1 cellular context compared by ENCODE assay signal in genomic region chr20:32539063-32539816, GRCh38.
TF ChIP-seq lines count a peak whose summit lies in the region.

No MANE protein-coding gene starts in this region.

TF ChIP-seq in K562, 482 proteins besides CTCF, POLR2A, EP300 and RAD21 (continued from another document and continues in another):
- TF ChIP-seq HINFP (tag; conservative IDR thresholded peaks at IDR 0.05; ENCODE audit: low read depth) (no peak), MYNN (IDR thresholded peaks at IDR 0.05) (no peak), MYNN (CRISPR knock-in tag; IDR thresholded peaks at IDR 0.05) (no peak), ETV1 (tag; conservative IDR thresholded peaks at IDR 0.05; ENCODE audit: low read depth) (no peak), ZNF583 (CRISPR knock-in tag; IDR thresholded peaks at IDR 0.05) (peak; percentile 62; the same call in 1 of the 2 replicates), PHF8 (IDR thresholded peaks at IDR 0.05; ENCODE audit: borderline replicate concordance, low read length) (no peak), CBX3 (IDR thresholded peaks at IDR 0.05; ENCODE audit: borderline replicate concordance in 1 of 2, low read length in 2 of 2) (no peak), PKNOX1 (IDR thresholded peaks at IDR 0.05) (no peak), FOXM1 (IDR thresholded peaks at IDR 0.05; ENCODE audit: low read depth) (peak; percentile 25; the same call in 1 of the 2 replicates), FOXM1 (CRISPR knock-in tag; IDR thresholded peaks at IDR 0.05; ENCODE audit: low read depth) (no peak), ZNF592 (IDR thresholded peaks at IDR 0.05) (peak; percentile 84), SIN3B (IDR thresholded peaks at IDR 0.05; ENCODE audit: low read depth) (no peak), ZNF696 (CRISPR knock-in tag; conservative IDR thresholded peaks at IDR 0.05) (no peak), NFXL1 (CRISPR knock-in tag; IDR thresholded peaks at IDR 0.05) (no peak), ELF1 (tag; IDR thresholded peaks at IDR 0.05) (no peak), E2F1 (CRISPR knock-in tag; IDR thresholded peaks at IDR 0.05) (no peak), ETS2 (tag; IDR thresholded peaks at IDR 0.05; ENCODE audit: borderline replicate concordance, poor library complexity, severe bottlenecking) (no peak), LEF1 (IDR thresholded peaks at IDR 0.05) (no peak), TAF1 (IDR thresholded peaks at IDR 0.05; ENCODE audit: control insufficient read depth, extremely low read depth, insufficient read depth, low read length, severe bottlenecking) (no peak), PRMT5 (CRISPR knock-in tag; IDR thresholded peaks at IDR 0.05) (no peak), ETS1 (conservative IDR thresholded peaks at IDR 0.05; ENCODE audit: control insufficient read depth, low read depth, low read length) (no peak), ZBTB8A (IDR thresholded peaks at IDR 0.05; ENCODE audit: partially characterized antibody) (no peak), RHOXF2B (CRISPR knock-in tag; conservative IDR thresholded peaks at IDR 0.05) (0 out of 2 replicates have a peak, but pooled peaks have one; percentile 13), CXXC5 (CRISPR knock-in tag; IDR thresholded peaks at IDR 0.05) (peak; percentile 3; the same call in 1 of the 2 replicates), CBX5 (IDR thresholded peaks at IDR 0.05; ENCODE audit: borderline replicate concordance, low read depth) (no peak), BCL6 (CRISPR knock-in tag; IDR thresholded peaks at IDR 0.05) (no peak), ZNF408 (CRISPR knock-in tag; IDR thresholded peaks at IDR 0.05; ENCODE audit: low read depth) (no peak), NCOA2 (IDR thresholded peaks at IDR 0.05; ENCODE audit: partially characterized antibody in 2 of 2) (no peak), ZNF395 (CRISPR knock-in tag; IDR thresholded peaks at IDR 0.05) (no peak; the same call in 1 of the 2 replicates), SPI1 (IDR thresholded peaks at IDR 0.05; ENCODE audit: borderline replicate concordance, low read depth, low read length) (0 out of 2 replicates have a peak, but pooled peaks have one; percentile 4), PML (IDR thresholded peaks at IDR 0.05; ENCODE audit: low read length) (no peak), KDM1A (IDR thresholded peaks at IDR 0.05) (peak; percentile 73 to 81), NBN (IDR thresholded peaks at IDR 0.05; ENCODE audit: low read depth) (no peak), FOXK2 (conservative IDR thresholded peaks at IDR 0.05 in 1 of 2, IDR thresholded peaks at IDR 0.05 in 1 of 2; ENCODE audit: low read depth in 2 of 2) (no peak), TRIM28 (IDR thresholded peaks at IDR 0.05) (no peak), NFATC3 (IDR thresholded peaks at IDR 0.05) (no peak), ZNF551 (CRISPR knock-in tag; IDR thresholded peaks at IDR 0.05) (no peak), MBD1 (CRISPR knock-in tag; IDR thresholded peaks at IDR 0.05) (no peak), SMARCE1 (IDR thresholded peaks at IDR 0.05) (no peak), TCFL5 (CRISPR knock-in tag; conservative IDR thresholded peaks at IDR 0.05) (no peak)
- TF ChIP-seq, protein P1, sequence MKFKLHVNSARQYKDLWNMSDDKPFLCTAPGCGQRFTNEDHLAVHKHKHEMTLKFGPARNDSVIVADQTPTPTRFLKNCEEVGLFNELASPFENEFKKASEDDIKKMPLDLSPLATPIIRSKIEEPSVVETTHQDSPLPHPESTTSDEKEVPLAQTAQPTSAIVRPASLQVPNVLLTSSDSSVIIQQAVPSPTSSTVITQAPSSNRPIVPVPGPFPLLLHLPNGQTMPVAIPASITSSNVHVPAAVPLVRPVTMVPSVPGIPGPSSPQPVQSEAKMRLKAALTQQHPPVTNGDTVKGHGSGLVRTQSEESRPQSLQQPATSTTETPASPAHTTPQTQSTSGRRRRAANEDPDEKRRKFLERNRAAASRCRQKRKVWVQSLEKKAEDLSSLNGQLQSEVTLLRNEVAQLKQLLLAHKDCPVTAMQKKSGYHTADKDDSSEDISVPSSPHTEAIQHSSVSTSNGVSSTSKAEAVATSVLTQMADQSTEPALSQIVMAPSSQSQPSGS (CRISPR knock-in tag; IDR thresholded peaks at IDR 0.05): no peak
- TF ChIP-seq, protein P2, sequence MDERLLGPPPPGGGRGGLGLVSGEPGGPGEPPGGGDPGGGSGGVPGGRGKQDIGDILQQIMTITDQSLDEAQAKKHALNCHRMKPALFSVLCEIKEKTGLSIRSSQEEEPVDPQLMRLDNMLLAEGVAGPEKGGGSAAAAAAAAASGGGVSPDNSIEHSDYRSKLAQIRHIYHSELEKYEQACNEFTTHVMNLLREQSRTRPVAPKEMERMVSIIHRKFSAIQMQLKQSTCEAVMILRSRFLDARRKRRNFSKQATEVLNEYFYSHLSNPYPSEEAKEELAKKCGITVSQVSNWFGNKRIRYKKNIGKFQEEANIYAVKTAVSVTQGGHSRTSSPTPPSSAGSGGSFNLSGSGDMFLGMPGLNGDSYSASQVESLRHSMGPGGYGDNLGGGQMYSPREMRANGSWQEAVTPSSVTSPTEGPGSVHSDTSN (CRISPR knock-in tag; IDR thresholded peaks at IDR 0.05; ENCODE audit: low read depth): no peak
- TF ChIP-seq, protein P2 (tag; conservative IDR thresholded peaks at IDR 0.05; ENCODE audit: low read depth): no peak
- TF ChIP-seq, protein P3, sequence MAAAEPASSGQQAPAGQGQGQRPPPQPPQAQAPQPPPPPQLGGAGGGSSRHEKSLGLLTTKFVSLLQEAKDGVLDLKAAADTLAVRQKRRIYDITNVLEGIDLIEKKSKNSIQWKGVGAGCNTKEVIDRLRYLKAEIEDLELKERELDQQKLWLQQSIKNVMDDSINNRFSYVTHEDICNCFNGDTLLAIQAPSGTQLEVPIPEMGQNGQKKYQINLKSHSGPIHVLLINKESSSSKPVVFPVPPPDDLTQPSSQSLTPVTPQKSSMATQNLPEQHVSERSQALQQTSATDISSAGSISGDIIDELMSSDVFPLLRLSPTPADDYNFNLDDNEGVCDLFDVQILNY (CRISPR knock-in tag; IDR thresholded peaks at IDR 0.05): no peak
- TF ChIP-seq, protein P4, sequence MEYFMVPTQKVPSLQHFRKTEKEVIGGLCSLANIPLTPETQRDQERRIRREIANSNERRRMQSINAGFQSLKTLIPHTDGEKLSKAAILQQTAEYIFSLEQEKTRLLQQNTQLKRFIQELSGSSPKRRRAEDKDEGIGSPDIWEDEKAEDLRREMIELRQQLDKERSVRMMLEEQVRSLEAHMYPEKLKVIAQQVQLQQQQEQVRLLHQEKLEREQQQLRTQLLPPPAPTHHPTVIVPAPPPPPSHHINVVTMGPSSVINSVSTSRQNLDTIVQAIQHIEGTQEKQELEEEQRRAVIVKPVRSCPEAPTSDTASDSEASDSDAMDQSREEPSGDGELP (CRISPR knock-in tag; IDR thresholded peaks at IDR 0.05; ENCODE audit: borderline replicate concordance): no peak; the same call in 1 of the 2 replicates
- TF ChIP-seq, protein P5, sequence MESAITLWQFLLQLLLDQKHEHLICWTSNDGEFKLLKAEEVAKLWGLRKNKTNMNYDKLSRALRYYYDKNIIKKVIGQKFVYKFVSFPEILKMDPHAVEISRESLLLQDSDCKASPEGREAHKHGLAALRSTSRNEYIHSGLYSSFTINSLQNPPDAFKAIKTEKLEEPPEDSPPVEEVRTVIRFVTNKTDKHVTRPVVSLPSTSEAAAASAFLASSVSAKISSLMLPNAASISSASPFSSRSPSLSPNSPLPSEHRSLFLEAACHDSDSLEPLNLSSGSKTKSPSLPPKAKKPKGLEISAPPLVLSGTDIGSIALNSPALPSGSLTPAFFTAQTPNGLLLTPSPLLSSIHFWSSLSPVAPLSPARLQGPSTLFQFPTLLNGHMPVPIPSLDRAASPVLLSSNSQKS (CRISPR knock-in tag; IDR thresholded peaks at IDR 0.05): no peak
